ENCODE assay signal across 18 cellular contexts in genomic region chr17:34974179-34974578, GRCh38. TPM values are rescaled to one million over a fixed set of nuclear protein-coding genes. Genes with fewer than 3 reads are reported as not detected.
DNase-seq lines count a peak whose midpoint lies in the region; ATAC-seq and TF ChIP-seq lines count a peak whose summit lies in the region.
"Had no signal": no experiment of that assay in that cellular context is flagged by ENCODE, and none has a peak within 500 bp of the region (broad histone marks: within the 10 kb centered on the region; RNA-seq: fewer than 3 reads in every experiment).

No MANE protein-coding gene starts in this region.

- no peaks in the 10 kb centered on the region for H3K36me3 Mint-ChIP-seq in activated CD8-positive, alpha-beta T cell treated with anti-CD3 and anti-CD28 coated beads, Interleukin-2, amount 10 ng/mL, durations not matched to agents 7 days and 5 days (ENCODE audit: low read depth)
- peaks cover 2% of the 10 kb centered on the region for H3K36me3 Mint-ChIP-seq in activated CD8-positive, alpha-beta T cell treated with anti-CD3 and anti-CD28 coated beads for 36 hours (ENCODE audit: low read depth)

- ATAC-seq in activated CD8-positive, alpha-beta T cell treated with anti-CD3 and anti-CD28 coated beads, Interleukin-2, amount 10 ng/mL, durations not matched to agents 7 days and 5 days, result no peak
- no peak for ATAC-seq in activated CD8-positive, alpha-beta T cell treated with anti-CD3 and anti-CD28 coated beads for 36 hours
- no peak for ATAC-seq in HG02938 (IDR thresholded peaks at IDR 0.05; ENCODE audit: unreplicated experiment)
- ATAC-seq: A549, HCT116 had no signal

- H3K27ac Mint-ChIP-seq in activated CD8-positive, alpha-beta T cell treated with anti-CD3 and anti-CD28 coated beads, Interleukin-2, amount 10 ng/mL, durations not matched to agents 7 days and 5 days, result no peak overlapping the region
- no peak overlapping the region for H3K27ac Mint-ChIP-seq in activated CD8-positive, alpha-beta T cell treated with anti-CD3 and anti-CD28 coated beads for 36 hours

- POLR2A ChIA-PET in activated CD8-positive, alpha-beta T cell treated with anti-CD3 and anti-CD28 coated beads, Interleukin-2, amount 10 ng/mL, durations not matched to agents 7 days and 5 days (lab: Charles Lee), result interaction anchor here (0.8 to 1.8 kb wide), 4 partner anchors 9 to 17 kb away, joined by 3 to 15 read pairs (median 8); partner anchors contain the start of genes CCT6B and ZNF830
- POLR2A ChIA-PET in activated CD8-positive, alpha-beta T cell treated with anti-CD3 and anti-CD28 coated beads for 36 hours (lab: Charles Lee), result interaction anchor here (0.5 to 1.8 kb wide), 5 partner anchors 10 to 561 kb away, joined by 3 to 9 read pairs (median 3); partner anchors contain the start of genes CCT6B and ZNF830

- H3K4me3 ChIP-seq in NB4 (ENCODE audit: low read depth, low read length) (no peak overlapping the region), fibroblast of villous mesenchyme (ENCODE audit: low read depth, low read length) (no peak overlapping the region)
- H3K4me3 ChIP-seq: A549; BLaER1 treated with 17β-estradiol and CSF1 and Interleukin-3, amounts not matched to agents 10 nM and 100 nM; GM23248; SK-N-MC had no signal

- no peak overlapping the region for H3K4me3 Mint-ChIP-seq in activated CD8-positive, alpha-beta T cell treated with anti-CD3 and anti-CD28 coated beads, Interleukin-2, amount 10 ng/mL, durations not matched to agents 7 days and 5 days
- no peak overlapping the region for H3K4me3 Mint-ChIP-seq in activated CD8-positive, alpha-beta T cell treated with anti-CD3 and anti-CD28 coated beads for 36 hours

- CTCF ChIA-PET in activated CD8-positive, alpha-beta T cell treated with anti-CD3 and anti-CD28 coated beads, Interleukin-2, amount 10 ng/mL, durations not matched to agents 7 days and 5 days (lab: Charles Lee), result interaction anchor here (1.3 to 2.7 kb wide), 2 partner anchors 115 to 145 kb away, joined by 3 to 12 read pairs; partner anchors contain the start of gene RAD51D
- CTCF ChIA-PET in activated CD8-positive, alpha-beta T cell treated with anti-CD3 and anti-CD28 coated beads for 36 hours (lab: Charles Lee), result interaction anchor here (0.7 to 1.8 kb wide), 11 partner anchors 8 to 432 kb away, joined by 3 to 6 read pairs (median 4); partner anchors contain the start of genes CCT6B and ZNF830

- H3K4me1 Mint-ChIP-seq in activated CD8-positive, alpha-beta T cell treated with anti-CD3 and anti-CD28 coated beads, Interleukin-2, amount 10 ng/mL, durations not matched to agents 7 days and 5 days (ENCODE audit: low read depth), result peaks cover 15% of the 10 kb centered on the region
- H3K4me1 Mint-ChIP-seq in activated CD8-positive, alpha-beta T cell treated with anti-CD3 and anti-CD28 coated beads for 36 hours (ENCODE audit: low read depth), result peaks cover 11% of the 10 kb centered on the region

- intact Hi-C loops in activated CD8-positive, alpha-beta T cell treated with anti-CD3 and anti-CD28 coated beads for 36 hours (cut with micrococcal nuclease), result no loop called here

- no peak for TF ChIP-seq POLR2A in NB4 (IDR thresholded peaks at IDR 0.05; ENCODE audit: extremely low read depth, insufficient read length)

- no peak for TF ChIP-seq CTCF in activated CD8-positive, alpha-beta T cell treated with anti-CD3 and anti-CD28 coated beads for 36 hours (IDR thresholded peaks at IDR 0.05)
- no peak for TF ChIP-seq CTCF in NB4 (IDR thresholded peaks at IDR 0.05; ENCODE audit: low read depth, low read length)
- no peak for TF ChIP-seq CTCF in fibroblast of villous mesenchyme (IDR thresholded peaks at IDR 0.05; ENCODE audit: insufficient read depth, low read depth, low read length)

- peak; percentile 11 for DNase-seq in activated CD8-positive, alpha-beta T cell treated with anti-CD3 and anti-CD28 coated beads, Interleukin-2, amount 10 ng/mL, durations not matched to agents 7 days and 5 days
- DNase-seq in activated CD8-positive, alpha-beta T cell treated with anti-CD3 and anti-CD28 coated beads for 36 hours, result no peak
- DNase-seq in Kasumi-1 (lab: John Stamatoyannopoulos, UW) (peak; percentile 21 to 26), NB4 (ENCODE audit: low read depth) (peak; percentile 84), fibroblast of villous mesenchyme (ENCODE audit: low read depth) (peak; percentile 57), NCI-H2227 treated with DMSO at 0.1 percent for 48 hours (lab: John Stamatoyannopoulos, UW) (no peak)
- DNase-seq: DND-41, GF-D8, GM23248, KBM-7, NCI-H187, NCI-H2171, NCI-H446 treated with DMSO at 0.1 percent for 48 hours had no signal

- H3K27me3 Mint-ChIP-seq in activated CD8-positive, alpha-beta T cell treated with anti-CD3 and anti-CD28 coated beads, Interleukin-2, amount 10 ng/mL, durations not matched to agents 7 days and 5 days (ENCODE audit: low read depth), result no peaks in the 10 kb centered on the region
- H3K27me3 Mint-ChIP-seq in activated CD8-positive, alpha-beta T cell treated with anti-CD3 and anti-CD28 coated beads for 36 hours, result no peaks in the 10 kb centered on the region

- no peaks in the 10 kb centered on the region for H3K9me3 Mint-ChIP-seq in activated CD8-positive, alpha-beta T cell treated with anti-CD3 and anti-CD28 coated beads, Interleukin-2, amount 10 ng/mL, durations not matched to agents 7 days and 5 days (ENCODE audit: insufficient read depth)
- H3K9me3 Mint-ChIP-seq in activated CD8-positive, alpha-beta T cell treated with anti-CD3 and anti-CD28 coated beads for 36 hours, result no peaks in the 10 kb centered on the region

RNA-seq across cellular contexts. Expression of gene LIG3, which starts 6.1 kb away (rescaled TPM):
- total RNA-seq in activated CD8-positive, alpha-beta T cell treated with anti-CD3 and anti-CD28 coated beads, Interleukin-2, amount 10 ng/mL, durations not matched to agents 7 days and 5 days, result 10 to 100 TPM; 38.7 to 42.2 TPM
- total RNA-seq in activated CD8-positive, alpha-beta T cell treated with anti-CD3 and anti-CD28 coated beads for 36 hours, result 10 to 100 TPM; 44.1 to 50.4 TPM
- total RNA-seq in fibroblast of villous mesenchyme, result 41.6 and 59.6 TPM in 2 replicates

RNA-seq across cellular contexts. Expression of gene ZNF830, which starts 12.8 kb away (rescaled TPM):
- total RNA-seq in activated CD8-positive, alpha-beta T cell treated with anti-CD3 and anti-CD28 coated beads, Interleukin-2, amount 10 ng/mL, durations not matched to agents 7 days and 5 days, result 10 to 100 TPM; 22.1 to 24.1 TPM
- total RNA-seq in activated CD8-positive, alpha-beta T cell treated with anti-CD3 and anti-CD28 coated beads for 36 hours, result 10 to 100 TPM; 18.8 to 22.5 TPM
- total RNA-seq in fibroblast of villous mesenchyme, result 11.6 and 13.0 TPM in 2 replicates

RNA-seq across cellular contexts. Expression of gene CCT6B, which starts 12.9 kb away (rescaled TPM):
- 1 to 10 TPM in 1 of 2 experiments, under 1 TPM in 1; 0.83 to 1.1 TPM for total RNA-seq in activated CD8-positive, alpha-beta T cell treated with anti-CD3 and anti-CD28 coated beads, Interleukin-2, amount 10 ng/mL, durations not matched to agents 7 days and 5 days
- total RNA-seq in activated CD8-positive, alpha-beta T cell treated with anti-CD3 and anti-CD28 coated beads for 36 hours, result 1 to 10 TPM; 1.4 to 1.8 TPM
- 1.3 and 2.3 TPM in 2 replicates for total RNA-seq in fibroblast of villous mesenchyme

Comparison
In these comparisons a context has a peak if more than half of its experiments do, and no peak if none do; other contexts are left out.
1. DNase-seq: peak in activated CD8-positive, alpha-beta T cell treated with anti-CD3 and anti-CD28 coated beads, Interleukin-2, amount 10 ng/mL, durations not matched to agents 7 days and 5 days (single experiment), Kasumi-1 (2 of 2), NB4 (single experiment) and fibroblast of villous mesenchyme (single experiment); none in activated CD8-positive, alpha-beta T cell treated with anti-CD3 and anti-CD28 coated beads for 36 hours (single experiment) and NCI-H2227 treated with DMSO at 0.1 percent for 48 hours (single experiment).